ENCODE assay signal across 8 cellular contexts in genomic region chr7:103989200-103989784, GRCh38. TPM values are rescaled to one million over a fixed set of nuclear protein-coding genes. Genes with fewer than 3 reads are reported as not detected.
DNase-seq lines count a peak whose midpoint lies in the region; ATAC-seq and TF ChIP-seq lines count a peak whose summit lies in the region.

Gene RELN (minus strand): TSS chr7:103989658. CDS start chr7:103989356, 302 bp downstream.

- H3K9me3 ChIP-seq in colonic mucosa (no peaks in the 10 kb centered on the region), mesenchymal stem cell (ENCODE audit: control insufficient read depth, low read length) (no peaks in the 10 kb centered on the region)

- no peaks in the 10 kb centered on the region for H3K36me3 ChIP-seq in colonic mucosa
- no peaks in the 10 kb centered on the region for H3K36me3 ChIP-seq in mesenchymal stem cell (ENCODE audit: control insufficient read depth in 1 of 2, insufficient read depth in 2 of 2, low read depth in 1 of 2, low read length in 2 of 2)
- H3K36me3 ChIP-seq in urinary bladder (ENCODE audit: insufficient read depth), result no peaks in the 10 kb centered on the region

- DNase-seq in activated CD8-positive, alpha-beta memory T cell treated with anti-CD3 and anti-CD28 coated beads, Interleukin-2, amount 10 ng/mL, durations not matched to agents 7 days and 5 days, result no peak
- DNase-seq in activated CD8-positive, alpha-beta memory T cell treated with anti-CD3 and anti-CD28 coated beads, Interleukin-2, amount 50 U/mL, for 4 hours, result no peak
- DNase-seq in NCI-H2227 (lab: John Stamatoyannopoulos, UW; ENCODE audit: unreplicated experiment) (peak; percentile 88), colonic mucosa (no peak), mesenchymal stem cell (peak; percentile 19), NAMALWA (ENCODE audit: low spot score) (no peak)

- H3K27me3 ChIP-seq in colonic mucosa, result peaks cover 42% of the 10 kb centered on the region
- peaks cover 12 to 34% of the 10 kb centered on the region in 2 experiments for H3K27me3 ChIP-seq in mesenchymal stem cell (ENCODE audit: control insufficient read depth in 1 of 2, insufficient read depth in 1 of 2, low read length in 2 of 2)

- no peak within 1 kb of the TSS for H2BK120ac ChIP-seq in mesenchymal stem cell (ENCODE audit: low read depth, low read length)

- peak within 1 kb of the TSS; percentile 60 for H2AFZ ChIP-seq in mesenchymal stem cell (ENCODE audit: low read depth, low read length)

- no peak within 1 kb of the TSS for H3K27ac ChIP-seq in colonic mucosa
- H3K27ac ChIP-seq in mesenchymal stem cell (ENCODE audit: low read length, poor library complexity, severe bottlenecking), result no peak within 1 kb of the TSS
- no peak within 1 kb of the TSS for H3K27ac ChIP-seq in urinary bladder (ENCODE audit: low read depth)

- no peak within 1 kb of the TSS for H3K4ac ChIP-seq in mesenchymal stem cell (ENCODE audit: low read depth in 1 of 2, low read length in 2 of 2)

- H3K23ac ChIP-seq in mesenchymal stem cell (ENCODE audit: low read length in 2 of 2), result no peak within 1 kb of the TSS

- H2BK5ac ChIP-seq in mesenchymal stem cell (ENCODE audit: low read depth, low read length, poor library complexity, severe bottlenecking), result no peak within 1 kb of the TSS

- no peak within 1 kb of the TSS for H2BK12ac ChIP-seq in mesenchymal stem cell (ENCODE audit: low read length in 2 of 2)

- H3K14ac ChIP-seq in mesenchymal stem cell (ENCODE audit: low read length in 2 of 2), result no peak within 1 kb of the TSS

- H3K9ac ChIP-seq in colonic mucosa (ENCODE audit: low read depth in 2 of 2, low read length in 2 of 2) (no peak within 1 kb of the TSS), mesenchymal stem cell (ENCODE audit: low read length) (peak within 1 kb of the TSS; percentile 67)

- no peaks in the 10 kb centered on the region for H3K36me3 Mint-ChIP-seq in activated CD8-positive, alpha-beta memory T cell treated with anti-CD3 and anti-CD28 coated beads, Interleukin-2, amount 10 ng/mL, durations not matched to agents 7 days and 5 days

- H3K79me1 ChIP-seq in mesenchymal stem cell (replicated peaks; ENCODE audit: low read length, poor library complexity, severe bottlenecking), result no peaks in the 10 kb centered on the region

- peak within 1 kb of the TSS; percentile 59 for H3K4me3 Mint-ChIP-seq in activated CD8-positive, alpha-beta memory T cell treated with anti-CD3 and anti-CD28 coated beads, Interleukin-2, amount 10 ng/mL, durations not matched to agents 7 days and 5 days

- CTCF ChIA-PET in activated CD8-positive, alpha-beta memory T cell treated with anti-CD3 and anti-CD28 coated beads, Interleukin-2, amount 10 ng/mL, durations not matched to agents 7 days and 5 days (lab: Charles Lee), result no interaction called here

- ATAC-seq in activated CD8-positive, alpha-beta memory T cell treated with anti-CD3 and anti-CD28 coated beads, Interleukin-2, amount 10 ng/mL, durations not matched to agents 7 days and 5 days, result no peak
- ATAC-seq in GM18870 (IDR thresholded peaks at IDR 0.05; ENCODE audit: unreplicated experiment), result no peak

- TF ChIP-seq CTCF in colonic mucosa (IDR thresholded peaks at IDR 0.05), result no peak

- H3K9me3 Mint-ChIP-seq in activated CD8-positive, alpha-beta memory T cell treated with anti-CD3 and anti-CD28 coated beads, Interleukin-2, amount 10 ng/mL, durations not matched to agents 7 days and 5 days (ENCODE audit: low read depth), result no peaks in the 10 kb centered on the region

- H3K18ac ChIP-seq in mesenchymal stem cell (ENCODE audit: low read depth in 1 of 2, low read length in 2 of 2), result no peak within 1 kb of the TSS

- H3K4me1 ChIP-seq in colonic mucosa (no peaks in the 10 kb centered on the region), mesenchymal stem cell (ENCODE audit: control insufficient read depth, insufficient read depth, low read depth, low read length) (peaks cover 18% of the 10 kb centered on the region), urinary bladder (ENCODE audit: insufficient read depth) (peaks cover 5% of the 10 kb centered on the region)

- no peak within 1 kb of the TSS for H4K91ac ChIP-seq in mesenchymal stem cell (ENCODE audit: low read length)

- intact Hi-C loops in colonic mucosa (cut with DNase I), result no loop called here

- H3K27ac Mint-ChIP-seq in activated CD8-positive, alpha-beta memory T cell treated with anti-CD3 and anti-CD28 coated beads, Interleukin-2, amount 10 ng/mL, durations not matched to agents 7 days and 5 days, result peak within 1 kb of the TSS; percentile 17

- H3K4me2 ChIP-seq in mesenchymal stem cell (ENCODE audit: low read length, poor library complexity, severe bottlenecking), result peak within 1 kb of the TSS; percentile 94

- H2BK15ac ChIP-seq in mesenchymal stem cell (ENCODE audit: low read depth, poor library complexity, severe bottlenecking), result no peak within 1 kb of the TSS

- WGBS in mesenchymal stem cell, result 1% methylated on average over 31 of the region's 89 CpGs
- WGBS in urinary bladder, result under 1% methylated on average over 89 of the region's 89 CpGs

- H2AK5ac ChIP-seq in mesenchymal stem cell (ENCODE audit: low read length, severe bottlenecking), result no peak within 1 kb of the TSS

- H4K8ac ChIP-seq in mesenchymal stem cell (ENCODE audit: low read length), result no peak within 1 kb of the TSS

- H3K4me1 Mint-ChIP-seq in activated CD8-positive, alpha-beta memory T cell treated with anti-CD3 and anti-CD28 coated beads, Interleukin-2, amount 10 ng/mL, durations not matched to agents 7 days and 5 days, result peaks cover 12% of the 10 kb centered on the region

- H3K27me3 Mint-ChIP-seq in activated CD8-positive, alpha-beta memory T cell treated with anti-CD3 and anti-CD28 coated beads, Interleukin-2, amount 10 ng/mL, durations not matched to agents 7 days and 5 days, result peaks cover 60% of the 10 kb centered on the region

- H3K4me3 ChIP-seq in colonic mucosa (peak within 1 kb of the TSS; percentile 13), mesenchymal stem cell (ENCODE audit: insufficient read depth in 1 of 2, low read depth in 1 of 2, low read length in 2 of 2) (peak within 1 kb of the TSS; percentile 64 to 82), urinary bladder (ENCODE audit: low read depth, low read length) (peak within 1 kb of the TSS; percentile 68)

RNA-seq across cellular contexts. Expression of gene RELN, which starts in this region (rescaled TPM):
- not detected for total RNA-seq in activated CD8-positive, alpha-beta memory T cell treated with anti-CD3 and anti-CD28 coated beads, Interleukin-2, amount 10 ng/mL, durations not matched to agents 7 days and 5 days
- total RNA-seq in colonic mucosa (1 to 10 TPM; 1.1 to 1.4 TPM), urinary bladder (26.3 TPM)
- under 0.01 TPM for polyA plus RNA-seq in mesenchymal stem cell (2013, experiment 1 of 2)
- 0.03 TPM for polyA plus RNA-seq in mesenchymal stem cell (2013, experiment 2 of 2)
- 3.8 TPM for polyA plus RNA-seq in urinary bladder

Comparison
In these comparisons a context has a peak if more than half of its experiments do, and no peak if none do; other contexts are left out.
1. RNA of gene RELN (total RNA-seq): 26.3 TPM in urinary bladder (single experiment); 1.1 to 1.4 TPM in colonic mucosa and not detected in activated CD8-positive, alpha-beta memory T cell treated with anti-CD3 and anti-CD28 coated beads, Interleukin-2, amount 10 ng/mL, durations not matched to agents 7 days and 5 days; every median in the first group is over 10 times any median in the second.
2. DNase-seq: peak in NCI-H2227 (single experiment) and mesenchymal stem cell (single experiment); none in activated CD8-positive, alpha-beta memory T cell treated with anti-CD3 and anti-CD28 coated beads, Interleukin-2, amount 10 ng/mL, durations not matched to agents 7 days and 5 days (single experiment), activated CD8-positive, alpha-beta memory T cell treated with anti-CD3 and anti-CD28 coated beads, Interleukin-2, amount 50 U/mL, for 4 hours (single experiment), colonic mucosa (single experiment) and NAMALWA (single experiment).
3. H3K4me3 ChIP-seq: peak in every context shown above with its lines; median percentile 73 in mesenchymal stem cell; 68 in urinary bladder; 13 in colonic mucosa.